22 cellular contexts compared by ENCODE assay signal in genomic region chr11:77075425-77075905, GRCh38. TPM values are rescaled to one million over a fixed set of nuclear protein-coding genes. Genes with fewer than 3 reads are reported as not detected.
DNase-seq lines count a peak whose midpoint lies in the region; ATAC-seq and TF ChIP-seq lines count a peak whose summit lies in the region.
"Had no signal": no experiment of that assay in that cellular context is flagged by ENCODE, and none has a peak within 500 bp of the region (broad histone marks: within the 10 kb centered on the region; RNA-seq: fewer than 3 reads in every experiment).

No MANE protein-coding gene starts in this region.

- no peak for TF ChIP-seq CTCF in activated B cell treated with CpG ODN at 0.5 μM for 24 hours (IDR thresholded peaks at IDR 0.05)

- 75% methylated on average over 5 of the region's 5 CpGs for whole genome bisulfite sequencing in urinary bladder

- POLR2A ChIA-PET in activated B cell treated with CpG ODN at 0.5 μM for 24 hours (lab: Charles Lee): no interaction called here

- ATAC-seq in activated B cell treated with CpG ODN at 0.5 μM for 24 hours (ENCODE audit: low read depth): no peak
- ATAC-seq in HG02571 (IDR thresholded peaks at IDR 0.05; ENCODE audit: unreplicated experiment): no peak
- ATAC-seq in GM18861 (IDR thresholded peaks at IDR 0.05; ENCODE audit: unreplicated experiment): no peak
- no peak for ATAC-seq in HG02610 (IDR thresholded peaks at IDR 0.05; ENCODE audit: unreplicated experiment)
- ATAC-seq: activated CD4-positive, alpha-beta T cell treated with anti-CD3 and anti-CD28 coated beads for 36 hours; activated naive CD4-positive, alpha-beta T cell treated with anti-CD3 and anti-CD28 coated beads, Interleukin-2, amount 50 U/mL, for 72 hours; T-helper 17 cell had no signal

- peaks cover 5% of the 10 kb centered on the region for H3K4me1 ChIP-seq in urinary bladder (ENCODE audit: insufficient read depth)
- H3K4me1 ChIP-seq: parathyroid adenoma had no signal

- peaks cover 6% of the 10 kb centered on the region for H3K9me3 Mint-ChIP-seq in activated B cell treated with CpG ODN at 0.5 μM for 24 hours
- H3K9me3 Mint-ChIP-seq: activated naive CD4-positive, alpha-beta T cell treated with anti-CD3 and anti-CD28 coated beads, Interleukin-2, amount 50 U/mL, for 72 hours; CD4-positive, alpha-beta T cell had no signal

- DNase-seq in NCI-H2196 (lab: John Stamatoyannopoulos, UW; ENCODE audit: unreplicated experiment): peak; percentile 52
- DNase-seq in NCI-H2196 treated with DMSO at 0.1 percent for 48 hours (lab: John Stamatoyannopoulos, UW; ENCODE audit: unreplicated experiment): no peak
- peak; percentile 1 for DNase-seq in activated B cell treated with CpG ODN at 0.5 μM for 24 hours
- DNase-seq in mesenteric fat pad (ENCODE audit: low spot score): peak; percentile 85
- DNase-seq: activated CD4-positive, alpha-beta T cell treated with anti-CD3 and anti-CD28 coated beads for 36 hours; CD4-positive, alpha-beta T cell; effector memory CD4-positive, alpha-beta T cell; foreskin melanocyte; NCI-H1092; RPMI8226; spleen; stimulated activated naive CD4-positive, alpha-beta T cell treated with Interleukin-2 at 50 U/mL for 16 hours had no signal

- H3K36me3 ChIP-seq in urinary bladder (ENCODE audit: insufficient read depth): no peaks in the 10 kb centered on the region
- H3K36me3 ChIP-seq: spleen had no signal

- intact Hi-C loops in activated B cell treated with CpG ODN at 0.5 μM for 24 hours (cut with micrococcal nuclease): no loop called here

- H3K36me3 Mint-ChIP-seq in activated B cell treated with CpG ODN at 0.5 μM for 24 hours (ENCODE audit: low read depth): no peaks in the 10 kb centered on the region
- H3K36me3 Mint-ChIP-seq: activated naive CD4-positive, alpha-beta T cell treated with anti-CD3 and anti-CD28 coated beads, Interleukin-2, amount 50 U/mL, for 72 hours had no signal

- no peak overlapping the region for H3K27ac Mint-ChIP-seq in activated B cell treated with CpG ODN at 0.5 μM for 24 hours
- H3K27ac Mint-ChIP-seq: activated CD4-positive, alpha-beta T cell treated with anti-CD3 and anti-CD28 coated beads for 36 hours; activated naive CD4-positive, alpha-beta T cell treated with anti-CD3 and anti-CD28 coated beads, Interleukin-2, amount 50 U/mL, for 72 hours; CD4-positive, alpha-beta T cell; mesothelial cell of epicardium; T-helper 17 cell had no signal

- H3K4me3 ChIP-seq in urinary bladder (ENCODE audit: low read depth, low read length): no peak overlapping the region
- H3K4me3 ChIP-seq: spleen had no signal

- no peak overlapping the region for H3K4me3 Mint-ChIP-seq in activated B cell treated with CpG ODN at 0.5 μM for 24 hours
- H3K4me3 Mint-ChIP-seq: activated CD4-positive, alpha-beta T cell treated with anti-CD3 and anti-CD28 coated beads for 36 hours; CD4-positive, alpha-beta T cell; mesothelial cell of epicardium; T-helper 17 cell had no signal

- CTCF ChIA-PET in activated B cell treated with CpG ODN at 0.5 μM for 24 hours (lab: Charles Lee): no interaction called here

- peak overlapping the region; percentile 25 for H3K27ac ChIP-seq in urinary bladder (ENCODE audit: low read depth)
- H3K27ac ChIP-seq: parathyroid adenoma had no signal

- peaks cover 1% of the 10 kb centered on the region for H3K4me1 Mint-ChIP-seq in activated B cell treated with CpG ODN at 0.5 μM for 24 hours

- no peaks in the 10 kb centered on the region for H3K27me3 Mint-ChIP-seq in activated B cell treated with CpG ODN at 0.5 μM for 24 hours
- H3K27me3 Mint-ChIP-seq: activated CD4-positive, alpha-beta T cell treated with anti-CD3 and anti-CD28 coated beads for 36 hours; CD4-positive, alpha-beta T cell; T-helper 17 cell had no signal

RNA-seq across cellular contexts. Expression of gene CAPN5, which starts 8.7 kb away (rescaled TPM):
- 0.44 and 0.71 TPM in 2 replicates for total RNA-seq in activated B cell treated with CpG ODN at 0.5 μM for 24 hours
- total RNA-seq in mesenteric fat pad: 5.1 TPM
- total RNA-seq in urinary bladder: 17.8 TPM
- 14.8 TPM for polyA plus RNA-seq in urinary bladder

RNA-seq across cellular contexts. Expression of gene OMP, which starts 27.2 kb away (rescaled TPM):
- not detected in 2 replicates for total RNA-seq in activated B cell treated with CpG ODN at 0.5 μM for 24 hours
- total RNA-seq in mesenteric fat pad: not detected
- not detected for total RNA-seq in urinary bladder
- not detected for polyA plus RNA-seq in urinary bladder
- total RNA-seq: activated CD4-positive, alpha-beta T cell treated with anti-CD3 and anti-CD28 coated beads for 36 hours; activated naive CD4-positive, alpha-beta T cell treated with anti-CD3 and anti-CD28 coated beads, Interleukin-2, amount 50 U/mL, for 72 hours; CD4-positive, alpha-beta T cell; G401; H4; T-helper 17 cell had no signal

RNA-seq across cellular contexts. Expression of gene B3GNT6, which starts 41.3 kb away (rescaled TPM):
- total RNA-seq in activated B cell treated with CpG ODN at 0.5 μM for 24 hours (not detected in 2 replicates), mesenteric fat pad (not detected), urinary bladder (not detected)
- not detected for polyA plus RNA-seq in urinary bladder
- total RNA-seq: activated CD4-positive, alpha-beta T cell treated with anti-CD3 and anti-CD28 coated beads for 36 hours; activated naive CD4-positive, alpha-beta T cell treated with anti-CD3 and anti-CD28 coated beads, Interleukin-2, amount 50 U/mL, for 72 hours; CD4-positive, alpha-beta T cell; G401; H4; mesothelial cell of epicardium; spleen; T-helper 17 cell had no signal
- polyA plus RNA-seq: spleen had no signal

RNA-seq across cellular contexts. Expression of gene MYO7A, which starts 52.6 kb away (rescaled TPM):
- total RNA-seq in activated B cell treated with CpG ODN at 0.5 μM for 24 hours (5.1 and 5.4 TPM in 2 replicates), mesenteric fat pad (23.2 TPM), urinary bladder (4.7 TPM)
- polyA plus RNA-seq in urinary bladder: 4.2 TPM
